Comparison of ENCODE assay signal across 8 cellular contexts in genomic region chr7:1664711-1665591, GRCh38. TPM values are rescaled to one million over a fixed set of nuclear protein-coding genes. Genes with fewer than 3 reads are reported as not detected.
DNase-seq lines count a peak whose midpoint lies in the region; ATAC-seq lines count a peak whose summit lies in the region.

No MANE protein-coding gene starts in this region.

- no peaks in the 10 kb centered on the region for H3K9me3 ChIP-seq in ES-I3 (ENCODE audit: control insufficient read depth, insufficient read depth, low read length)

- peaks cover 44% of the 10 kb centered on the region for H3K27me3 Mint-ChIP-seq in activated CD4-positive, alpha-beta T cell treated with anti-CD3 and anti-CD28 coated beads, Interleukin-2, amount 10 ng/mL, durations not matched to agents 24 days and 14 days
- peaks cover 36 to 62% of the 10 kb centered on the region in 2 donors for H3K27me3 Mint-ChIP-seq in effector memory CD8-positive, alpha-beta T cell
- peaks cover 12% of the 10 kb centered on the region for H3K27me3 Mint-ChIP-seq in memory B cell

- DNase-seq in NCI-H1092 treated with DMSO at 0.1 percent for 48 hours (lab: John Stamatoyannopoulos, UW): peak; percentile 37
- peak; percentile 85 for DNase-seq in activated CD4-positive, alpha-beta T cell treated with anti-CD3 and anti-CD28 coated beads, Interleukin-2, amount 10 ng/mL, durations not matched to agents 24 days and 14 days
- DNase-seq in effector memory CD8-positive, alpha-beta T cell: peak; percentile 22 to 29 (median 28)
- DNase-seq in memory B cell (ENCODE audit: low spot score in 2 of 2): peak; percentile 39 to 53
- DNase-seq in stimulated activated CD8-positive, alpha-beta memory T cell treated with anti-CD3 and anti-CD28 coated beads, Interleukin-15, amount 100 ng/mL, for 24 hours (ENCODE audit: low read depth): peak; percentile 33
- no peak for DNase-seq in cortex of kidney (lab: John Stamatoyannopoulos, UW)

- no peaks in the 10 kb centered on the region for H3K36me3 ChIP-seq in ES-I3 (ENCODE audit: insufficient read depth, low read length)

- H3K4me1 ChIP-seq in ES-I3 (ENCODE audit: insufficient read depth, low read length): peaks cover 6% of the 10 kb centered on the region; the same call in 1 of the 2 replicates

- no peak overlapping the region for H3K27ac Mint-ChIP-seq in activated CD4-positive, alpha-beta T cell treated with anti-CD3 and anti-CD28 coated beads, Interleukin-2, amount 10 ng/mL, durations not matched to agents 24 days and 14 days
- H3K27ac Mint-ChIP-seq in effector memory CD8-positive, alpha-beta T cell: no peak overlapping the region
- H3K27ac Mint-ChIP-seq in memory B cell: no peak overlapping the region

- peak overlapping the region; percentile 49; the same call in 1 of the 2 replicates for H3K9ac ChIP-seq in ES-I3 (ENCODE audit: low read depth, low read length)

- H3K9me3 Mint-ChIP-seq in activated CD4-positive, alpha-beta T cell treated with anti-CD3 and anti-CD28 coated beads, Interleukin-2, amount 10 ng/mL, durations not matched to agents 24 days and 14 days: no peaks in the 10 kb centered on the region
- no peaks in the 10 kb centered on the region for H3K9me3 Mint-ChIP-seq in effector memory CD8-positive, alpha-beta T cell
- no peaks in the 10 kb centered on the region for H3K9me3 Mint-ChIP-seq in memory B cell

- no peaks in the 10 kb centered on the region for H3K36me3 Mint-ChIP-seq in activated CD4-positive, alpha-beta T cell treated with anti-CD3 and anti-CD28 coated beads, Interleukin-2, amount 10 ng/mL, durations not matched to agents 24 days and 14 days (ENCODE audit: low read depth)
- H3K36me3 Mint-ChIP-seq in effector memory CD8-positive, alpha-beta T cell (ENCODE audit: insufficient read depth): no peaks in the 10 kb centered on the region
- peaks cover 3% of the 10 kb centered on the region for H3K36me3 Mint-ChIP-seq in memory B cell

- peak; percentile 34 for ATAC-seq in effector memory CD8-positive, alpha-beta T cell (replicated peaks)
- peak; percentile 28 for ATAC-seq in memory B cell (ENCODE audit: low read depth)
- no peak for ATAC-seq in HG02973 (IDR thresholded peaks at IDR 0.05; ENCODE audit: unreplicated experiment)

- H3K4me3 Mint-ChIP-seq in activated CD4-positive, alpha-beta T cell treated with anti-CD3 and anti-CD28 coated beads, Interleukin-2, amount 10 ng/mL, durations not matched to agents 24 days and 14 days: no peak overlapping the region
- H3K4me3 Mint-ChIP-seq in effector memory CD8-positive, alpha-beta T cell: peak overlapping the region; percentile 31 to 40
- H3K4me3 Mint-ChIP-seq in memory B cell: no peak overlapping the region

- peaks cover 8% of the 10 kb centered on the region for H3K4me1 Mint-ChIP-seq in activated CD4-positive, alpha-beta T cell treated with anti-CD3 and anti-CD28 coated beads, Interleukin-2, amount 10 ng/mL, durations not matched to agents 24 days and 14 days
- peaks cover 11 to 12% of the 10 kb centered on the region in 2 donors for H3K4me1 Mint-ChIP-seq in effector memory CD8-positive, alpha-beta T cell (ENCODE audit: low read depth in 2 of 2)
- H3K4me1 Mint-ChIP-seq in memory B cell: peaks cover 10% of the 10 kb centered on the region

- intact Hi-C loops in activated CD4-positive, alpha-beta T cell treated with anti-CD3 and anti-CD28 coated beads, Interleukin-2, amount 10 ng/mL, durations not matched to agents 24 days and 14 days (cut with micrococcal nuclease): loop anchor here (2.0 to 10.0 kb wide), 2 partner anchors 420 to 684 kb away; no protein-coding TSS in a partner anchor

RNA-seq across cellular contexts. Expression of gene ELFN1, which starts 5.1 kb away (rescaled TPM):
- total RNA-seq in activated CD4-positive, alpha-beta T cell treated with anti-CD3 and anti-CD28 coated beads, Interleukin-2, amount 10 ng/mL, durations not matched to agents 24 days and 14 days: not detected in 2 replicates

Comparison
In these comparisons a context has a peak if more than half of its experiments do, and no peak if none do; other contexts are left out.
1. H3K4me3 Mint-ChIP-seq: peak in effector memory CD8-positive, alpha-beta T cell (2 of 2); none in activated CD4-positive, alpha-beta T cell treated with anti-CD3 and anti-CD28 coated beads, Interleukin-2, amount 10 ng/mL, durations not matched to agents 24 days and 14 days (single experiment) and memory B cell (single experiment).